In the genomic region with DNA sequence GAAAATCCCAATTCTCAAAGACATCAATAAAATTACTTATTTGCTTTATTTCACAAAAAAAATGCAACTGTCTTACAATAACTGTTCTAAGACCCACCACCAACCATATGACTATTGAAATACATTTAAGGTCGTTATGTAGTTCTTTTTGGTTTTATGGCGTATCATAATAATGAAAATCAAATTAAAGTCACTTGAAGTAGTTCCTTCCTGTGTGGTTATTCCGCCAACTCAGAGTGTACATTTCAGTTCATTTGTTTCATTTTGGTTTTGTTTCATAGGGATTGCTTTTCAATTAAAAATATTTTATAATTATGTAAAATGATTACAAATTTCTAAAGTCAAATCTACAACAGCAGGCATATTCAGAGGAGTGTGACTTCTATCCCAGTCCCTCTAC, we compare ENCODE assay signal across 25 cellular contexts. TPM values are rescaled to one million over a fixed set of nuclear protein-coding genes. Genes with fewer than 3 reads are reported as not detected.
DNase-seq lines count a peak whose midpoint lies in the region; ATAC-seq lines count a peak whose summit lies in the region.
"Had no signal": no experiment of that assay in that cellular context is flagged by ENCODE, and none has a peak within 500 bp of the region (broad histone marks: within the 10 kb centered on the region; RNA-seq: fewer than 3 reads in every experiment).

No MANE protein-coding gene starts in this region.

- H3K27ac Mint-ChIP-seq in activated naive CD4-positive, alpha-beta T cell treated with anti-CD3 and anti-CD28 coated beads, Interleukin-2, amount 50 U/mL, for 24 hours, result peak overlapping the region; percentile 91
- H3K27ac Mint-ChIP-seq in T-cell, result peak overlapping the region; percentile 97
- peak overlapping the region; percentile 43 for H3K27ac Mint-ChIP-seq in central memory CD8-positive, alpha-beta T cell (ENCODE audit: low read depth)
- no peak overlapping the region for H3K27ac Mint-ChIP-seq in stimulated activated memory B cell treated with anti-CD40 and anti-IgM and Interleukin-4, amounts not matched to agents 10 μg/mL and 1 μg/mL and 100 μg/mL, for 72 hours
- H3K27ac Mint-ChIP-seq: GM23338, HFFc6, naive B cell had no signal

- no peaks in the 10 kb centered on the region for H3K9me3 Mint-ChIP-seq in activated naive CD4-positive, alpha-beta T cell treated with anti-CD3 and anti-CD28 coated beads, Interleukin-2, amount 50 U/mL, for 24 hours
- H3K9me3 Mint-ChIP-seq in T-cell, result no peaks in the 10 kb centered on the region
- H3K9me3 Mint-ChIP-seq in central memory CD8-positive, alpha-beta T cell, result no peaks in the 10 kb centered on the region
- H3K9me3 Mint-ChIP-seq in stimulated activated memory B cell treated with anti-CD40 and anti-IgM and Interleukin-4, amounts not matched to agents 10 μg/mL and 1 μg/mL and 100 μg/mL, for 72 hours, result no peaks in the 10 kb centered on the region
- H3K9me3 Mint-ChIP-seq: GM23338, HFFc6 had no signal

- POLR2A ChIA-PET in T-cell (lab: Charles Lee), result no interaction called here

- ATAC-seq in T-cell (replicated peaks in 1 of 4), result no peak
- no peak for ATAC-seq in central memory CD8-positive, alpha-beta T cell (replicated peaks; ENCODE audit: extremely low read depth, poor library complexity, severe bottlenecking)
- no peak for ATAC-seq in stimulated activated memory B cell treated with anti-CD40 and anti-IgM and Interleukin-4, amounts not matched to agents 10 μg/mL and 1 μg/mL and 100 μg/mL, for 72 hours
- ATAC-seq: GM23338, lower lobe of right lung, sciatic nerve had no signal

- CTCF ChIA-PET in T-cell (lab: Charles Lee), result no interaction called here

- peaks cover 90% of the 10 kb centered on the region for H3K4me1 Mint-ChIP-seq in activated naive CD4-positive, alpha-beta T cell treated with anti-CD3 and anti-CD28 coated beads, Interleukin-2, amount 50 U/mL, for 24 hours
- H3K4me1 Mint-ChIP-seq in T-cell, result peaks cover 80 to 93% (median 90%) of the 10 kb centered on the region in 3 donors
- peaks cover 76% of the 10 kb centered on the region for H3K4me1 Mint-ChIP-seq in central memory CD8-positive, alpha-beta T cell
- peaks cover 23% of the 10 kb centered on the region for H3K4me1 Mint-ChIP-seq in stimulated activated memory B cell treated with anti-CD40 and anti-IgM and Interleukin-4, amounts not matched to agents 10 μg/mL and 1 μg/mL and 100 μg/mL, for 72 hours
- H3K4me1 Mint-ChIP-seq: GM23338 had no signal

- H3K4me3 Mint-ChIP-seq in activated naive CD4-positive, alpha-beta T cell treated with anti-CD3 and anti-CD28 coated beads, Interleukin-2, amount 50 U/mL, for 24 hours, result peak overlapping the region; percentile 80
- H3K4me3 Mint-ChIP-seq in T-cell, result peak overlapping the region; percentile 61 to 68 (median 65)
- peak overlapping the region; percentile 48 for H3K4me3 Mint-ChIP-seq in central memory CD8-positive, alpha-beta T cell
- no peak overlapping the region for H3K4me3 Mint-ChIP-seq in stimulated activated memory B cell treated with anti-CD40 and anti-IgM and Interleukin-4, amounts not matched to agents 10 μg/mL and 1 μg/mL and 100 μg/mL, for 72 hours
- H3K4me3 Mint-ChIP-seq: GM23338, HFFc6 had no signal

- in situ Hi-C loops in G401 (cut with HindIII; ENCODE audit: low sequenced_read_pairs), result no loop called here

- no peak for DNase-seq in activated naive CD4-positive, alpha-beta T cell treated with Interleukin-2 at 50 U/mL for 16 hours
- DNase-seq in T-cell (no peak), G401 (ENCODE audit: low spot score) (no peak), NCI-H82 treated with DMSO at 0.1 percent for 48 hours (lab: John Stamatoyannopoulos, UW; ENCODE audit: unreplicated experiment) (no peak)
- DNase-seq in central memory CD8-positive, alpha-beta T cell (ENCODE audit: low spot score in 2 of 2), result no peak
- DNase-seq: activated CD4-positive, alpha-beta T cell treated with anti-CD3 and anti-CD28 coated beads for 4 hours; activated effector memory CD4-positive, alpha-beta T cell treated with anti-CD3 and anti-CD28 coated beads, Interleukin-2, amount 50 U/mL, for 16 hours; C1 segment of cervical spinal cord; effector CD4-positive, alpha-beta T cell; HFFc6; lower lobe of right lung; midbrain; naive B cell; NCI-H146; NCI-H2107; NCI-H748 treated with DMSO at 0.1 percent for 48 hours; occipital lobe; SIG-M5; stimulated activated CD8-positive, alpha-beta memory T cell treated with anti-CD3 and anti-CD28 coated beads, Interleukin-4, amount 100 ng/mL, for 48 hours; T1000; transverse colon had no signal

- H3K27me3 Mint-ChIP-seq in activated naive CD4-positive, alpha-beta T cell treated with anti-CD3 and anti-CD28 coated beads, Interleukin-2, amount 50 U/mL, for 24 hours, result no peaks in the 10 kb centered on the region
- no peaks in the 10 kb centered on the region for H3K27me3 Mint-ChIP-seq in T-cell
- H3K27me3 Mint-ChIP-seq in central memory CD8-positive, alpha-beta T cell, result no peaks in the 10 kb centered on the region
- peaks cover 69% of the 10 kb centered on the region for H3K27me3 Mint-ChIP-seq in stimulated activated memory B cell treated with anti-CD40 and anti-IgM and Interleukin-4, amounts not matched to agents 10 μg/mL and 1 μg/mL and 100 μg/mL, for 72 hours

- peaks cover 3% of the 10 kb centered on the region for H3K36me3 Mint-ChIP-seq in activated naive CD4-positive, alpha-beta T cell treated with anti-CD3 and anti-CD28 coated beads, Interleukin-2, amount 50 U/mL, for 24 hours
- H3K36me3 Mint-ChIP-seq in T-cell, result no peaks in the 10 kb centered on the region
- H3K36me3 Mint-ChIP-seq in central memory CD8-positive, alpha-beta T cell (ENCODE audit: insufficient read depth), result peaks cover 5% of the 10 kb centered on the region
- H3K36me3 Mint-ChIP-seq in stimulated activated memory B cell treated with anti-CD40 and anti-IgM and Interleukin-4, amounts not matched to agents 10 μg/mL and 1 μg/mL and 100 μg/mL, for 72 hours, result no peaks in the 10 kb centered on the region
- H3K36me3 Mint-ChIP-seq: naive B cell had no signal

RNA-seq across cellular contexts. Expression of gene AAK1, which starts 45.9 kb away (rescaled TPM):
- total RNA-seq in T-cell, result 100 to 1,000 TPM; 170 to 283 (median 177) TPM
- total RNA-seq in G401 (2014; rRNA removed; shearing (Covaris generic)), result 5.6 and 19.6 TPM in 2 replicates

RNA-seq across cellular contexts. Expression of gene ANXA4, which starts 52.5 kb away (rescaled TPM):
- total RNA-seq in T-cell, result 10 to 100 TPM; 10.4 to 27.6 (median 20.0) TPM
- 64.8 and 85.8 TPM in 2 replicates for total RNA-seq in G401 (2014; rRNA removed; shearing (Covaris generic))
